8 cellular contexts compared by ENCODE assay signal in genomic region chr2:55431982-55432627, GRCh38. TPM values are rescaled to one million over a fixed set of nuclear protein-coding genes. Genes with fewer than 3 reads are reported as not detected.
DNase-seq lines count a peak whose midpoint lies in the region; ATAC-seq and TF ChIP-seq lines count a peak whose summit lies in the region.

No MANE protein-coding gene starts in this region.

- intact Hi-C loops in Calu3 (cut with micrococcal nuclease; ENCODE audit: unreplicated experiment) (loop anchor here (5.0 to 10.0 kb wide), 2 partner anchors 150 to 197 kb away; partner anchors contain the start of genes CLHC1 and RPS27A), colonic mucosa (cut with DNase I) (no loop called here)

- no TSS peak for BruUV-seq in Calu3 (replicated peaks; lab: Mats Ljungman, UMichigan)

- no peaks in the 10 kb centered on the region for H3K36me3 ChIP-seq in colonic mucosa

- TF ChIP-seq CTCF in Calu3 (IDR thresholded peaks at IDR 0.05; ENCODE audit: unreplicated experiment) (peak; percentile 25), colonic mucosa (IDR thresholded peaks at IDR 0.05) (peak; percentile 47)

- H3K4me1 ChIP-seq in colonic mucosa: no peaks in the 10 kb centered on the region

- H3K4me3 Mint-ChIP-seq in Calu3 (ENCODE audit: low read depth, unreplicated experiment): no peak overlapping the region

- DNase-seq in Calu3: no peak
- DNase-seq in NCI-H2227 treated with DMSO at 0.1 percent for 48 hours (lab: John Stamatoyannopoulos, UW): peak; percentile 23
- no peak for DNase-seq in colonic mucosa
- peak; percentile 60 to 76 for DNase-seq in lung microvascular endothelial cell (ENCODE audit: low read depth in 2 of 2)

- H3K9me3 ChIP-seq in colonic mucosa: no peaks in the 10 kb centered on the region

- H3K36me3 Mint-ChIP-seq in Calu3 (ENCODE audit: insufficient read depth, unreplicated experiment): no peaks in the 10 kb centered on the region

- ATAC-seq in GM21447 (IDR thresholded peaks at IDR 0.05; ENCODE audit: unreplicated experiment): peak; percentile 69
- no peak for ATAC-seq in GM19397 (IDR thresholded peaks at IDR 0.05; ENCODE audit: unreplicated experiment)
- ATAC-seq in GM21367 (IDR thresholded peaks at IDR 0.05; ENCODE audit: unreplicated experiment): no peak
- ATAC-seq in GM18858 (IDR thresholded peaks at IDR 0.05; ENCODE audit: unreplicated experiment): no peak

- H3K27ac Mint-ChIP-seq in Calu3 (ENCODE audit: unreplicated experiment): no peak overlapping the region

- no peaks in the 10 kb centered on the region for H3K27me3 Mint-ChIP-seq in Calu3 (ENCODE audit: unreplicated experiment)

- no peak overlapping the region for H3K9ac ChIP-seq in colonic mucosa (ENCODE audit: low read depth in 2 of 2, low read length in 2 of 2)

- peaks cover 8% of the 10 kb centered on the region for H3K4me1 Mint-ChIP-seq in Calu3 (ENCODE audit: low read depth, unreplicated experiment)

- no peaks in the 10 kb centered on the region for H3K9me3 Mint-ChIP-seq in Calu3 (ENCODE audit: low read depth, unreplicated experiment)

- H3K4me3 ChIP-seq in colonic mucosa: no peak overlapping the region

- no peak overlapping the region for H3K27ac ChIP-seq in colonic mucosa

- no peaks in the 10 kb centered on the region for H3K27me3 ChIP-seq in colonic mucosa

- CTCF ChIA-PET in Calu3 (lab: Charles Lee): interaction anchor here (0.6 kb wide), 1 partner anchor 532 kb away, joined by 3 read pairs; no protein-coding TSS in a partner anchor

RNA-seq across cellular contexts. Expression of gene CCDC88A, which starts 12.4 kb away (rescaled TPM):
- total RNA-seq in Calu3 (2022) (45.5 and 49.7 TPM in 2 replicates), colonic mucosa (10 to 100 TPM in 1 of 2 donors, 1 to 10 TPM in 1; 4.2 to 11.4 TPM), lung microvascular endothelial cell (25.5 and 42.1 TPM in 2 replicates)

Comparison
In these comparisons a context has a peak if more than half of its experiments do, and no peak if none do; other contexts are left out.
1. DNase-seq: peak in NCI-H2227 treated with DMSO at 0.1 percent for 48 hours (single experiment) and lung microvascular endothelial cell (2 of 2); none in Calu3 (single experiment) and colonic mucosa (single experiment).